Comparison of ENCODE assay signal across 9 cellular contexts in the genomic region with DNA sequence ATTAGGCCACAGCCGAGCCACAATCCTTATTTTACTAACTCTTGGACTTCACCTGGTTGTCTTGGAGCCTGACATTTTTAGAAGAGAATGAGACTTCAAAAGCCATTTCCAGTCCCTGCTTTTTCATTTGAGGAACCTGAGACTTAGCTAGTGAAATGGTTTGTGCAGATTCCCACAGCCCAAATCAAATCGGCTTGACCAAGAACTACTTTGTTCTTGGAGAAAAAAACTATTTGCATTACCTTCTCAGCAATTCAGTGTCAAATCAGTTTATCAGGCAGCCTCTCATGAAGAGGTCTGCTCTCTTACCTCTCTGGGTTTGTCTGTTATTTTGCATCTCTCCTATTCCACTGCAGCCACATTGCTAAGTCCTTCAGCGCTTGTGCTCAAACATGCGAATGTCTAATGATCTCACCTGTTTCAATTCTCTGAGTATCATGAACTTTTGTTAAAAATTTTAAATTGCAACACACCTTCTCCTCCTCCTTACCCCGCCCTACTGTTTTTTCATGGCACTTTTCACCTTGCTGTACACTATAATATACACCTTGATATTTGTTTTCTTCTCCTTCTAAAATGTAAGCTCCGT. TPM values are rescaled to one million over a fixed set of nuclear protein-coding genes. Genes with fewer than 3 reads are reported as not detected.
A peak's percentile ranks its signal among the peaks of the same experiment; 100 is the strongest.
DNase-seq lines count a peak whose midpoint lies in the region; ATAC-seq and TF ChIP-seq lines count a peak whose summit lies in the region.
"Had no signal": no experiment of that assay in that cellular context is flagged by ENCODE, and none has a peak within 500 bp of the region (broad histone marks: within the 10 kb centered on the region; RNA-seq: fewer than 3 reads in every experiment).

No MANE protein-coding gene starts in this region.

- no TSS peak for BruUV-seq in A673 (replicated peaks; lab: Mats Ljungman, UMichigan)

- peak overlapping the region; percentile 96 to 100 (median 96) for H3K4me3 Mint-ChIP-seq in T-cell

- DNase-seq in A673 (ENCODE audit: low spot score) (no peak), T-cell (no peak), hepatocyte (ENCODE audit: low spot score) (no peak), putamen (ENCODE audit: low spot score) (no peak), germinal center (ENCODE audit: low spot score) (no peak)
- DNase-seq in activated CD4-positive, alpha-beta T cell treated with anti-CD3 and anti-CD28 coated beads, Interleukin-2, amount 50 U/mL, for 4 hours: no peak

- TF ChIP-seq CTCF in A673 (conservative IDR thresholded peaks at IDR 0.05; ENCODE audit: low read depth, low read length) (no peak), hepatocyte (IDR thresholded peaks at IDR 0.05; ENCODE audit: poor library complexity) (no peak)

- peaks cover 42% of the 10 kb centered on the region for H3K79me2 ChIP-seq in hepatocyte

- H3K36me3 ChIP-seq in A673 (ENCODE audit: insufficient read depth, low read length, poor library complexity, severe bottlenecking) (no peaks in the 10 kb centered on the region), hepatocyte (replicated peaks; ENCODE audit: insufficient read depth, low read depth) (no peaks in the 10 kb centered on the region), stomach smooth muscle (ENCODE audit: control insufficient read depth in 2 of 2, insufficient read depth in 2 of 2, low read length in 2 of 2) (no peaks in the 10 kb centered on the region)

- H3K36me3 Mint-ChIP-seq in T-cell: no peaks in the 10 kb centered on the region

- ATAC-seq in GM21515 (IDR thresholded peaks at IDR 0.05; ENCODE audit: unreplicated experiment) (peak; percentile 17), T-cell (replicated peaks in 1 of 4) (peak in 1 of 4 experiments; percentile 7)

- intact Hi-C loops in A673 (cut with micrococcal nuclease; ENCODE audit: unreplicated experiment): no loop called here

- H4K20me1 ChIP-seq in hepatocyte (ENCODE audit: insufficient read depth, poor library complexity, severe bottlenecking): peaks cover 34% of the 10 kb centered on the region

- H2AFZ ChIP-seq in hepatocyte: peak overlapping the region; percentile 63

- peaks cover 68 to 73% (median 71%) of the 10 kb centered on the region in 3 donors for H3K4me1 Mint-ChIP-seq in T-cell

- CTCF ChIA-PET in A673 (lab: Charles Lee) (no interaction called here), T-cell (lab: Charles Lee) (no interaction called here)

- H3K27me3 ChIP-seq in A673 (replicated peaks; ENCODE audit: insufficient read depth, low read depth, low read length, poor library complexity): no peaks in the 10 kb centered on the region
- H3K27me3 ChIP-seq in hepatocyte: no peaks in the 10 kb centered on the region
- no peaks in the 10 kb centered on the region for H3K27me3 ChIP-seq in stomach smooth muscle (ENCODE audit: control insufficient read depth in 1 of 2, insufficient read depth in 2 of 2, low read length in 2 of 2)

- H3K9me2 ChIP-seq in hepatocyte (replicated peaks; ENCODE audit: insufficient read depth): no peaks in the 10 kb centered on the region

- H3K9me3 Mint-ChIP-seq in T-cell: no peaks in the 10 kb centered on the region

- peak overlapping the region; percentile 96 to 98 for H3K9ac ChIP-seq in stomach smooth muscle (ENCODE audit: low read length in 2 of 2)

- peak overlapping the region; percentile 91 for H3K27ac ChIP-seq in A673 (ENCODE audit: low read depth, low read length, poor library complexity, severe bottlenecking)
- peak overlapping the region; percentile 87 for H3K27ac ChIP-seq in hepatocyte
- peak overlapping the region; percentile 87 for H3K27ac ChIP-seq in stomach smooth muscle (ENCODE audit: low read length)

- WGBS in hepatocyte (ENCODE audit: low lambda C conversion rate, missing lambda C conversion rate): 56% methylated on average over 6 of the region's 6 CpGs

- H3K4me1 ChIP-seq in A673 (ENCODE audit: insufficient read depth, low read length, poor library complexity, severe bottlenecking) (peaks cover 7% of the 10 kb centered on the region), hepatocyte (ENCODE audit: insufficient read depth) (peaks cover 26% of the 10 kb centered on the region), stomach smooth muscle (ENCODE audit: control insufficient read depth, insufficient read depth, low read length) (peaks cover 16% of the 10 kb centered on the region)

- POLR2A ChIA-PET in A673 (lab: Charles Lee; ENCODE audit: low non-redundant PET) (no interaction called here), T-cell (lab: Charles Lee) (interaction anchor here (0.6 to 0.9 kb wide), 2 partner anchors 11 to 647 kb away, joined by 3 to 5 read pairs; no protein-coding TSS in a partner anchor)

- H3K9me3 ChIP-seq in A673 (ENCODE audit: low read depth, low read length, poor library complexity, severe bottlenecking) (no peaks in the 10 kb centered on the region), hepatocyte (ENCODE audit: low read depth) (no peaks in the 10 kb centered on the region), stomach smooth muscle (ENCODE audit: control insufficient read depth in 2 of 2, low read length in 2 of 2) (no peaks in the 10 kb centered on the region)

- H3K27me3 Mint-ChIP-seq in T-cell: no peaks in the 10 kb centered on the region

- peak overlapping the region; percentile 96 for H3K4me3 ChIP-seq in A673 (ENCODE audit: low read depth, low read length, poor library complexity, severe bottlenecking)
- peak overlapping the region; percentile 3 for H3K4me3 ChIP-seq in hepatocyte
- peak overlapping the region; percentile 96 to 97 for H3K4me3 ChIP-seq in stomach smooth muscle (ENCODE audit: low read length in 2 of 2)

- peak overlapping the region; percentile 90 for H3K27ac Mint-ChIP-seq in T-cell

- H3K4me2 ChIP-seq in hepatocyte: peak overlapping the region; percentile 70

RNA-seq across cellular contexts. Expression of a gene that starts 0.6 kb away (rescaled TPM):
- total RNA-seq in A673 (2021) (18.4 and 19.3 TPM in 2 replicates), T-cell (10 to 100 TPM; 23.6 to 42.4 (median 28.5) TPM), hepatocyte (123 and 127 TPM in 2 replicates)
- polyA plus RNA-seq in hepatocyte: 78.8 and 83.6 TPM in 2 replicates

RNA-seq across cellular contexts. Expression of a gene that starts 46.3 kb away (rescaled TPM):
- total RNA-seq in A673 (2021) (not detected in 2 replicates), T-cell (not detected), hepatocyte (not detected in 2 replicates)
- polyA plus RNA-seq in hepatocyte: not detected in 2 replicates
- total RNA-seq: myocyte had no signal

Comparison
In these comparisons a context has a peak if more than half of its experiments do, and no peak if none do; other contexts are left out.
1. H3K4me3 ChIP-seq: peak in every context shown above with its lines; median percentile 96 in stomach smooth muscle; 96 in A673; 3 in hepatocyte.